13 cellular contexts compared by ENCODE assay signal in genomic region chr15:44788748-44789147, GRCh38. TPM values are rescaled to one million over a fixed set of nuclear protein-coding genes. Genes with fewer than 3 reads are reported as not detected.
DNase-seq lines count a peak whose midpoint lies in the region; ATAC-seq lines count a peak whose summit lies in the region.
"Had no signal": no experiment of that assay in that cellular context is flagged by ENCODE, and none has a peak within 500 bp of the region (broad histone marks: within the 10 kb centered on the region; RNA-seq: fewer than 3 reads in every experiment).

No MANE protein-coding gene starts in this region.

- H3K14ac ChIP-seq in mesenchymal stem cell (ENCODE audit: low read length in 2 of 2), result no peak overlapping the region

- no peaks in the 10 kb centered on the region for H3K4me1 ChIP-seq in mesenchymal stem cell (ENCODE audit: control insufficient read depth, insufficient read depth, low read depth, low read length)
- H3K4me1 ChIP-seq: parathyroid adenoma had no signal

- no peak overlapping the region for H3K9ac ChIP-seq in mesenchymal stem cell (ENCODE audit: low read length)
- H3K9ac ChIP-seq: parathyroid adenoma had no signal

- H3K9me3 Mint-ChIP-seq in activated T-helper 1 cell treated with anti-CD3 and anti-CD28 coated beads, Interleukin-12 subunit alpha, Interleukin-12 subunit beta, Interleukin-2, Interleukin-4 antibody, amounts not matched to agents 30 ng/mL and 10 ng/mL and 1 ng/mL, durations not matched to agents 14 hours and 24 hours and 36 hours, result no peaks in the 10 kb centered on the region
- no peaks in the 10 kb centered on the region for H3K9me3 Mint-ChIP-seq in natural killer cell treated with Interleukin-12 subunit alpha and Interleukin-12 subunit beta and Interleukin-15 and Interleukin-18, amount 100 ng/mL, for 72 hours

- H2BK15ac ChIP-seq in mesenchymal stem cell (ENCODE audit: low read depth, poor library complexity, severe bottlenecking), result no peak overlapping the region

- no peak overlapping the region for H3K4ac ChIP-seq in mesenchymal stem cell (ENCODE audit: low read depth in 1 of 2, low read length in 2 of 2)

- H3K4me3 ChIP-seq in mesenchymal stem cell (ENCODE audit: insufficient read depth in 1 of 2, low read depth in 1 of 2, low read length in 2 of 2), result no peak overlapping the region

- peaks cover 30% of the 10 kb centered on the region for H3K4me1 Mint-ChIP-seq in activated T-helper 1 cell treated with anti-CD3 and anti-CD28 coated beads, Interleukin-12 subunit alpha, Interleukin-12 subunit beta, Interleukin-2, Interleukin-4 antibody, amounts not matched to agents 30 ng/mL and 10 ng/mL and 1 ng/mL, durations not matched to agents 14 hours and 24 hours and 36 hours (ENCODE audit: low read depth)
- peaks cover 15 to 17% of the 10 kb centered on the region in 2 donors for H3K4me1 Mint-ChIP-seq in natural killer cell treated with Interleukin-12 subunit alpha and Interleukin-12 subunit beta and Interleukin-15 and Interleukin-18, amount 100 ng/mL, for 72 hours (ENCODE audit: low read depth in 2 of 2)

- H3K4me2 ChIP-seq in mesenchymal stem cell (ENCODE audit: low read length, poor library complexity, severe bottlenecking), result no peak overlapping the region

- no peak overlapping the region for H3K27ac ChIP-seq in mesenchymal stem cell (ENCODE audit: low read length, poor library complexity, severe bottlenecking)
- H3K27ac ChIP-seq: parathyroid adenoma had no signal

- H3K27me3 Mint-ChIP-seq in activated T-helper 1 cell treated with anti-CD3 and anti-CD28 coated beads, Interleukin-12 subunit alpha, Interleukin-12 subunit beta, Interleukin-2, Interleukin-4 antibody, amounts not matched to agents 30 ng/mL and 10 ng/mL and 1 ng/mL, durations not matched to agents 14 hours and 24 hours and 36 hours (ENCODE audit: insufficient read depth), result no peaks in the 10 kb centered on the region
- H3K27me3 Mint-ChIP-seq in natural killer cell treated with Interleukin-12 subunit alpha and Interleukin-12 subunit beta and Interleukin-15 and Interleukin-18, amount 100 ng/mL, for 72 hours, result no peaks in the 10 kb centered on the region

- no peak overlapping the region for H3K23ac ChIP-seq in mesenchymal stem cell (ENCODE audit: low read length in 2 of 2)

- H4K91ac ChIP-seq in mesenchymal stem cell (ENCODE audit: low read length), result no peak overlapping the region

- H2BK120ac ChIP-seq in mesenchymal stem cell (ENCODE audit: low read depth, low read length), result no peak overlapping the region

- 79% methylated on average over 7 of the region's 8 CpGs for WGBS in mesenchymal stem cell

- ATAC-seq in natural killer cell treated with Interleukin-12 subunit alpha and Interleukin-12 subunit beta and Interleukin-15 and Interleukin-18, amount 100 ng/mL, for 72 hours, result peak; percentile 33 to 71
- peak; percentile 88 for ATAC-seq in stimulated activated naive CD8-positive, alpha-beta T cell treated with anti-CD3 and anti-CD28 coated beads, Interleukin-15, Interleukin-2, amounts not matched to agents 100 U/mL and 50 U/mL, for 24 hours
- ATAC-seq: SK-N-SH treated with all-trans-retinoic acid at 6 μM for 48 hours had no signal

- no peaks in the 10 kb centered on the region for H3K9me3 ChIP-seq in mesenchymal stem cell (ENCODE audit: control insufficient read depth, low read length)

- H3K79me1 ChIP-seq in mesenchymal stem cell (replicated peaks; ENCODE audit: low read length, poor library complexity, severe bottlenecking), result no peaks in the 10 kb centered on the region

- H2BK12ac ChIP-seq in mesenchymal stem cell (ENCODE audit: low read length in 2 of 2), result no peak overlapping the region

- no peak overlapping the region for H3K18ac ChIP-seq in mesenchymal stem cell (ENCODE audit: low read depth in 1 of 2, low read length in 2 of 2)

- peak overlapping the region; percentile 71 for H3K27ac Mint-ChIP-seq in activated T-helper 1 cell treated with anti-CD3 and anti-CD28 coated beads, Interleukin-12 subunit alpha, Interleukin-12 subunit beta, Interleukin-2, Interleukin-4 antibody, amounts not matched to agents 30 ng/mL and 10 ng/mL and 1 ng/mL, durations not matched to agents 14 hours and 24 hours and 36 hours
- H3K27ac Mint-ChIP-seq in natural killer cell treated with Interleukin-12 subunit alpha and Interleukin-12 subunit beta and Interleukin-15 and Interleukin-18, amount 100 ng/mL, for 72 hours, result no peak overlapping the region

- no peaks in the 10 kb centered on the region for H3K36me3 ChIP-seq in mesenchymal stem cell (ENCODE audit: control insufficient read depth in 1 of 2, insufficient read depth in 2 of 2, low read depth in 1 of 2, low read length in 2 of 2)

- no peak overlapping the region for H3K4me3 Mint-ChIP-seq in activated T-helper 1 cell treated with anti-CD3 and anti-CD28 coated beads, Interleukin-12 subunit alpha, Interleukin-12 subunit beta, Interleukin-2, Interleukin-4 antibody, amounts not matched to agents 30 ng/mL and 10 ng/mL and 1 ng/mL, durations not matched to agents 14 hours and 24 hours and 36 hours
- peak overlapping the region; percentile 7 for H3K4me3 Mint-ChIP-seq in natural killer cell treated with Interleukin-12 subunit alpha and Interleukin-12 subunit beta and Interleukin-15 and Interleukin-18, amount 100 ng/mL, for 72 hours

- DNase-seq in activated T-cell treated with anti-CD3 and anti-CD28 coated beads for 1 hour (ENCODE audit: low read depth) (peak; percentile 4), NCI-H226 (no peak), mesenchymal stem cell (no peak), HPDE6-E6E7 (ENCODE audit: extremely low spot score) (no peak)
- DNase-seq in activated T-cell treated with anti-CD3 and anti-CD28 coated beads, Interleukin-2, amount 50 U/mL, for 1 hour, result no peak
- DNase-seq in activated T-helper 1 cell treated with anti-CD3 and anti-CD28 coated beads, Interleukin-12 subunit alpha, Interleukin-12 subunit beta, Interleukin-2, Interleukin-4 antibody, amounts not matched to agents 30 ng/mL and 10 ng/mL and 1 ng/mL, durations not matched to agents 14 hours and 24 hours and 36 hours (ENCODE audit: low spot score), result no peak
- DNase-seq in natural killer cell treated with Interleukin-12 subunit alpha and Interleukin-12 subunit beta and Interleukin-15 and Interleukin-18, amount 100 ng/mL, for 72 hours (ENCODE audit: low spot score), result no peak
- DNase-seq in stimulated activated naive CD8-positive, alpha-beta T cell treated with anti-CD3 and anti-CD28 coated beads, Interleukin-15, Interleukin-2, amounts not matched to agents 100 U/mL and 50 U/mL, for 24 hours, result peak; percentile 63
- DNase-seq: mammary epithelial cell, NCI-H1048, NCI-H82 had no signal

- intact Hi-C loops in activated T-helper 1 cell treated with anti-CD3 and anti-CD28 coated beads, Interleukin-12 subunit alpha, Interleukin-12 subunit beta, Interleukin-2, Interleukin-4 antibody, amounts not matched to agents 30 ng/mL and 10 ng/mL and 1 ng/mL, durations not matched to agents 14 hours and 24 hours and 36 hours (cut with micrococcal nuclease), result loop anchor here (1.0 kb wide), 2 partner anchors 125 to 210 kb away; partner anchors contain the start of gene SPG11

- no peaks in the 10 kb centered on the region for H3K36me3 Mint-ChIP-seq in activated T-helper 1 cell treated with anti-CD3 and anti-CD28 coated beads, Interleukin-12 subunit alpha, Interleukin-12 subunit beta, Interleukin-2, Interleukin-4 antibody, amounts not matched to agents 30 ng/mL and 10 ng/mL and 1 ng/mL, durations not matched to agents 14 hours and 24 hours and 36 hours (ENCODE audit: low read depth)
- H3K36me3 Mint-ChIP-seq in natural killer cell treated with Interleukin-12 subunit alpha and Interleukin-12 subunit beta and Interleukin-15 and Interleukin-18, amount 100 ng/mL, for 72 hours, result no peaks in the 10 kb centered on the region

- no peak overlapping the region for H2BK5ac ChIP-seq in mesenchymal stem cell (ENCODE audit: low read depth, low read length, poor library complexity, severe bottlenecking)

- no peak overlapping the region for H4K8ac ChIP-seq in mesenchymal stem cell (ENCODE audit: low read length)

- H2AFZ ChIP-seq in mesenchymal stem cell (ENCODE audit: low read depth, low read length), result no peak overlapping the region
- H2AFZ ChIP-seq: parathyroid adenoma had no signal

- H3K27me3 ChIP-seq in mesenchymal stem cell (ENCODE audit: control insufficient read depth in 1 of 2, insufficient read depth in 1 of 2, low read length in 2 of 2), result peaks cover 0 to 14% of the 10 kb centered on the region in 2 experiments

- no peak overlapping the region for H2AK5ac ChIP-seq in mesenchymal stem cell (ENCODE audit: low read length, severe bottlenecking)

RNA-seq across cellular contexts. Expression of gene TRIM69, which starts 52.4 kb away (rescaled TPM):
- total RNA-seq in activated T-helper 1 cell treated with anti-CD3 and anti-CD28 coated beads, Interleukin-12 subunit alpha, Interleukin-12 subunit beta, Interleukin-2, Interleukin-4 antibody, amounts not matched to agents 30 ng/mL and 10 ng/mL and 1 ng/mL, durations not matched to agents 14 hours and 24 hours and 36 hours, result 43.8 and 46.4 TPM in 2 replicates
- 10 to 100 TPM; 28.8 to 33.9 TPM for total RNA-seq in natural killer cell treated with Interleukin-12 subunit alpha and Interleukin-12 subunit beta and Interleukin-15 and Interleukin-18, amount 100 ng/mL, for 72 hours
- 7.6 TPM for polyA plus RNA-seq in mesenchymal stem cell (2013, experiment 1 of 2)
- polyA plus RNA-seq in mesenchymal stem cell (2013, experiment 2 of 2), result 7.0 TPM

Comparison
In these comparisons a context has a peak if more than half of its experiments do, and no peak if none do; other contexts are left out.
1. DNase-seq: peak in activated T-cell treated with anti-CD3 and anti-CD28 coated beads for 1 hour (single experiment) and stimulated activated naive CD8-positive, alpha-beta T cell treated with anti-CD3 and anti-CD28 coated beads, Interleukin-15, Interleukin-2, amounts not matched to agents 100 U/mL and 50 U/mL, for 24 hours (single experiment); none in activated T-cell treated with anti-CD3 and anti-CD28 coated beads, Interleukin-2, amount 50 U/mL, for 1 hour (single experiment), activated T-helper 1 cell treated with anti-CD3 and anti-CD28 coated beads, Interleukin-12 subunit alpha, Interleukin-12 subunit beta, Interleukin-2, Interleukin-4 antibody, amounts not matched to agents 30 ng/mL and 10 ng/mL and 1 ng/mL, durations not matched to agents 14 hours and 24 hours and 36 hours (single experiment), natural killer cell treated with Interleukin-12 subunit alpha and Interleukin-12 subunit beta and Interleukin-15 and Interleukin-18, amount 100 ng/mL, for 72 hours (single experiment), NCI-H226 (single experiment), mesenchymal stem cell (single experiment) and HPDE6-E6E7 (single experiment).